In the genomic region with DNA sequence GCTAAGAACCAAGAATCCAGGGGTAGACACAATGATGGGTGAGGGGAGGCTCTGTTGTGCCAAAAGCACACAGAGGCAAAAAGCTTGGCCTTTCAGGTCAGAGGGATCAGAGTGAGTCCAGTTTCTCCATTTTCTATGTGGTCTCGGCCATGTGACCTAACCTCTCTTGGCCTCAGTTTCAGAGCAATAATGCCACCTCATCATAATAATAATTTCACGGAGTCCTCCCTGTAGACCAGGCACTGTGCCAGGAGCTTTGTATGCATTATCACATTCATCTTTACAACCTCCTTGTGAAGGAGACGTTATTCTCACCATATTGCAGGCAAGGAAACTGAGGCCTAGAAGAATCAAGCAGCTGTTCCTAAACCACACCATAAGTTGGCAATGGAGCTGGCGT, we compare ENCODE assay signal across 22 cellular contexts.
"Had no signal": no experiment of that assay in that cellular context is flagged by ENCODE, and none has a peak within 500 bp of the region (broad histone marks: within the 10 kb centered on the region; RNA-seq: fewer than 3 reads in every experiment).

No MANE protein-coding gene starts in this region.

- ATAC-seq: Panc1, PC-3, Right ventricle myocardium inferior, SK-N-SH treated with all-trans-retinoic acid at 6 μM for 48 hours had no signal

- H3K4me1 ChIP-seq: SJCRH30 had no signal

- H3K36me3 ChIP-seq: SJCRH30 had no signal

- H3K27me3 ChIP-seq: SJCRH30 had no signal

- H3K9ac ChIP-seq: KMS-11 had no signal

- H3K4me2 ChIP-seq: KMS-11 had no signal

- H3K27ac ChIP-seq: HL-60, KMS-11, SJCRH30 had no signal

- H3K4me3 ChIP-seq: SJCRH30 had no signal

- DNase-seq: MV-4-11; NCI-H1048; NCI-H1105; NCI-H1417; NCI-H1436 treated with DMSO at 0.1 percent for 48 hours; NCI-H1694; NCI-H187 treated with DMSO at 0.1 percent for 48 hours; NCI-H2029 treated with DMSO at 0.1 percent for 48 hours; NCI-H2171 treated with DMSO at 0.1 percent for 48 hours; NCI-H345; NCI-H524 treated with DMSO at 0.1 percent for 48 hours; NCI-H69; NCI-H774; NK-92 treated with Interleukin-12 subunit alpha and Interleukin-12 subunit beta, amount 100 ng/mL, for 24 hours; PC-3; SHP77 treated with DMSO at 0.1 percent for 48 hours; SJCRH30 had no signal

- H3K9me3 ChIP-seq: SJCRH30 had no signal
